ENCODE assay signal across 9 cellular contexts in genomic region chr6:2744206-2744771, GRCh38. TPM values are rescaled to one million over a fixed set of nuclear protein-coding genes. Genes with fewer than 3 reads are reported as not detected.
DNase-seq lines count a peak whose midpoint lies in the region; ATAC-seq, FAIRE-seq and TF ChIP-seq lines count a peak whose summit lies in the region.
"Had no signal": no experiment of that assay in that cellular context is flagged by ENCODE, and none has a peak within 500 bp of the region (broad histone marks: within the 10 kb centered on the region; RNA-seq: fewer than 3 reads in every experiment).

No MANE protein-coding gene starts in this region.

- H3K4me3 ChIP-seq in mucosa of descending colon, result no peak overlapping the region

- intact Hi-C loops in mucosa of descending colon (cut with DNase I, micrococcal nuclease), result no loop called here
- intact Hi-C loops in activated T-helper 1 cell treated with anti-CD3 and anti-CD28 coated beads, Interleukin-12 subunit alpha, Interleukin-12 subunit beta, Interleukin-2, Interleukin-4 antibody, amounts not matched to agents 30 ng/mL and 10 ng/mL and 1 ng/mL, durations not matched to agents 14 hours and 24 hours and 36 hours (cut with micrococcal nuclease), result no loop called here

- no peak for FAIRE-seq in D721Med (lab: Jason Lieb, UNC)

- ATAC-seq in mucosa of descending colon (peak; percentile 52), HG03097 (IDR thresholded peaks at IDR 0.05; ENCODE audit: low FRiP score, unreplicated experiment) (no peak), GM18861 (IDR thresholded peaks at IDR 0.05; ENCODE audit: unreplicated experiment) (no peak)
- no peak for ATAC-seq in activated T-cell treated with anti-CD3 and anti-CD28 coated beads, Interleukin-2, amount 50 U/mL, for 72 hours (replicated peaks in 1 of 2)

- no peaks in the 10 kb centered on the region for H3K36me3 ChIP-seq in mucosa of descending colon (ENCODE audit: low read depth)

- no peaks in the 10 kb centered on the region for H3K27me3 Mint-ChIP-seq in chondrocyte (ENCODE audit: low read depth)
- H3K27me3 Mint-ChIP-seq in activated T-cell treated with anti-CD3 and anti-CD28 coated beads, Interleukin-2, amount 50 U/mL, for 72 hours (ENCODE audit: low read depth), result peaks cover 2% of the 10 kb centered on the region
- H3K27me3 Mint-ChIP-seq in activated T-helper 1 cell treated with anti-CD3 and anti-CD28 coated beads, Interleukin-12 subunit alpha, Interleukin-12 subunit beta, Interleukin-2, Interleukin-4 antibody, amounts not matched to agents 30 ng/mL and 10 ng/mL and 1 ng/mL, durations not matched to agents 14 hours and 24 hours and 36 hours (ENCODE audit: insufficient read depth), result peaks cover 27% of the 10 kb centered on the region
- H3K27me3 Mint-ChIP-seq: activated naive CD8-positive, alpha-beta T cell had no signal

- TF ChIP-seq CTCF in D721Med (IDR thresholded peaks at IDR 0.05; ENCODE audit: insufficient read depth, missing control alignments), result peak; percentile 49
- TF ChIP-seq CTCF in chondrocyte (IDR thresholded peaks at IDR 0.05), result peak; percentile 77
- TF ChIP-seq CTCF in mucosa of descending colon (IDR thresholded peaks at IDR 0.05), result no peak

- DNase-seq in D721Med (ENCODE audit: insufficient read length, low spot score) (no peak), NCI-H2171 (lab: John Stamatoyannopoulos, UW) (peak; percentile 19), chondrocyte (ENCODE audit: low spot score) (no peak), mucosa of descending colon (no peak)
- DNase-seq in activated T-cell treated with anti-CD3 and anti-CD28 coated beads, Interleukin-2, amount 50 U/mL, for 72 hours, result no peak
- DNase-seq in activated T-helper 1 cell treated with anti-CD3 and anti-CD28 coated beads, Interleukin-12 subunit alpha, Interleukin-12 subunit beta, Interleukin-2, Interleukin-4 antibody, amounts not matched to agents 30 ng/mL and 10 ng/mL and 1 ng/mL, durations not matched to agents 14 hours and 24 hours and 36 hours (ENCODE audit: low spot score), result no peak

- H3K4me3 Mint-ChIP-seq in chondrocyte (ENCODE audit: unreplicated experiment), result no peak overlapping the region
- H3K4me3 Mint-ChIP-seq in activated T-cell treated with anti-CD3 and anti-CD28 coated beads, Interleukin-2, amount 50 U/mL, for 72 hours, result no peak overlapping the region
- no peak overlapping the region for H3K4me3 Mint-ChIP-seq in activated T-helper 1 cell treated with anti-CD3 and anti-CD28 coated beads, Interleukin-12 subunit alpha, Interleukin-12 subunit beta, Interleukin-2, Interleukin-4 antibody, amounts not matched to agents 30 ng/mL and 10 ng/mL and 1 ng/mL, durations not matched to agents 14 hours and 24 hours and 36 hours
- H3K4me3 Mint-ChIP-seq: activated naive CD8-positive, alpha-beta T cell had no signal

- no peaks in the 10 kb centered on the region for H3K9me3 ChIP-seq in mucosa of descending colon

- peaks cover 52% of the 10 kb centered on the region for H3K4me1 Mint-ChIP-seq in chondrocyte (ENCODE audit: low read depth)
- H3K4me1 Mint-ChIP-seq in activated T-cell treated with anti-CD3 and anti-CD28 coated beads, Interleukin-2, amount 50 U/mL, for 72 hours (ENCODE audit: low read depth), result peaks cover 2% of the 10 kb centered on the region
- no peaks in the 10 kb centered on the region for H3K4me1 Mint-ChIP-seq in activated T-helper 1 cell treated with anti-CD3 and anti-CD28 coated beads, Interleukin-12 subunit alpha, Interleukin-12 subunit beta, Interleukin-2, Interleukin-4 antibody, amounts not matched to agents 30 ng/mL and 10 ng/mL and 1 ng/mL, durations not matched to agents 14 hours and 24 hours and 36 hours (ENCODE audit: low read depth)

- peak overlapping the region; percentile 22 for H3K27ac Mint-ChIP-seq in chondrocyte (ENCODE audit: unreplicated experiment)
- no peak overlapping the region for H3K27ac Mint-ChIP-seq in activated T-cell treated with anti-CD3 and anti-CD28 coated beads, Interleukin-2, amount 50 U/mL, for 72 hours
- no peak overlapping the region for H3K27ac Mint-ChIP-seq in activated T-helper 1 cell treated with anti-CD3 and anti-CD28 coated beads, Interleukin-12 subunit alpha, Interleukin-12 subunit beta, Interleukin-2, Interleukin-4 antibody, amounts not matched to agents 30 ng/mL and 10 ng/mL and 1 ng/mL, durations not matched to agents 14 hours and 24 hours and 36 hours
- H3K27ac Mint-ChIP-seq: activated naive CD8-positive, alpha-beta T cell had no signal

- H3K9me3 Mint-ChIP-seq in chondrocyte (ENCODE audit: low read depth), result no peaks in the 10 kb centered on the region
- no peaks in the 10 kb centered on the region for H3K9me3 Mint-ChIP-seq in activated T-cell treated with anti-CD3 and anti-CD28 coated beads, Interleukin-2, amount 50 U/mL, for 72 hours
- no peaks in the 10 kb centered on the region for H3K9me3 Mint-ChIP-seq in activated T-helper 1 cell treated with anti-CD3 and anti-CD28 coated beads, Interleukin-12 subunit alpha, Interleukin-12 subunit beta, Interleukin-2, Interleukin-4 antibody, amounts not matched to agents 30 ng/mL and 10 ng/mL and 1 ng/mL, durations not matched to agents 14 hours and 24 hours and 36 hours

- H3K4me1 ChIP-seq in mucosa of descending colon (ENCODE audit: low read depth), result no peaks in the 10 kb centered on the region

- no peaks in the 10 kb centered on the region for H3K36me3 Mint-ChIP-seq in chondrocyte (ENCODE audit: low read depth)
- H3K36me3 Mint-ChIP-seq in activated T-cell treated with anti-CD3 and anti-CD28 coated beads, Interleukin-2, amount 50 U/mL, for 72 hours (ENCODE audit: insufficient read depth in 2 of 2), result no peaks in the 10 kb centered on the region
- H3K36me3 Mint-ChIP-seq in activated T-helper 1 cell treated with anti-CD3 and anti-CD28 coated beads, Interleukin-12 subunit alpha, Interleukin-12 subunit beta, Interleukin-2, Interleukin-4 antibody, amounts not matched to agents 30 ng/mL and 10 ng/mL and 1 ng/mL, durations not matched to agents 14 hours and 24 hours and 36 hours (ENCODE audit: low read depth), result no peaks in the 10 kb centered on the region
- H3K36me3 Mint-ChIP-seq: activated naive CD8-positive, alpha-beta T cell had no signal

RNA-seq across cellular contexts. Expression of gene MYLK4, which starts 6.4 kb away (rescaled TPM):
- total RNA-seq in chondrocyte, result 0.99 to 1.1 TPM (median 1.00 TPM) in 3 replicates
- under 1 TPM; 0.41 to 0.82 (median 0.43) TPM for total RNA-seq in mucosa of descending colon
- under 1 TPM; 0.37 to 0.72 TPM for total RNA-seq in activated T-cell treated with anti-CD3 and anti-CD28 coated beads, Interleukin-2, amount 50 U/mL, for 72 hours
- 0.10 TPM in 2 replicates for total RNA-seq in activated T-helper 1 cell treated with anti-CD3 and anti-CD28 coated beads, Interleukin-12 subunit alpha, Interleukin-12 subunit beta, Interleukin-2, Interleukin-4 antibody, amounts not matched to agents 30 ng/mL and 10 ng/mL and 1 ng/mL, durations not matched to agents 14 hours and 24 hours and 36 hours

RNA-seq across cellular contexts. Expression of gene WRNIP1, which starts 20.9 kb away (rescaled TPM):
- 34.0 to 36.1 TPM (median 34.6 TPM) in 3 replicates for total RNA-seq in chondrocyte
- total RNA-seq in mucosa of descending colon, result 10 to 100 TPM; 39.0 to 41.1 (median 39.7) TPM
- total RNA-seq in activated T-cell treated with anti-CD3 and anti-CD28 coated beads, Interleukin-2, amount 50 U/mL, for 72 hours, result 10 to 100 TPM; 40.9 to 47.1 TPM
- 47.5 and 51.3 TPM in 2 replicates for total RNA-seq in activated T-helper 1 cell treated with anti-CD3 and anti-CD28 coated beads, Interleukin-12 subunit alpha, Interleukin-12 subunit beta, Interleukin-2, Interleukin-4 antibody, amounts not matched to agents 30 ng/mL and 10 ng/mL and 1 ng/mL, durations not matched to agents 14 hours and 24 hours and 36 hours
